In the genomic region with DNA sequence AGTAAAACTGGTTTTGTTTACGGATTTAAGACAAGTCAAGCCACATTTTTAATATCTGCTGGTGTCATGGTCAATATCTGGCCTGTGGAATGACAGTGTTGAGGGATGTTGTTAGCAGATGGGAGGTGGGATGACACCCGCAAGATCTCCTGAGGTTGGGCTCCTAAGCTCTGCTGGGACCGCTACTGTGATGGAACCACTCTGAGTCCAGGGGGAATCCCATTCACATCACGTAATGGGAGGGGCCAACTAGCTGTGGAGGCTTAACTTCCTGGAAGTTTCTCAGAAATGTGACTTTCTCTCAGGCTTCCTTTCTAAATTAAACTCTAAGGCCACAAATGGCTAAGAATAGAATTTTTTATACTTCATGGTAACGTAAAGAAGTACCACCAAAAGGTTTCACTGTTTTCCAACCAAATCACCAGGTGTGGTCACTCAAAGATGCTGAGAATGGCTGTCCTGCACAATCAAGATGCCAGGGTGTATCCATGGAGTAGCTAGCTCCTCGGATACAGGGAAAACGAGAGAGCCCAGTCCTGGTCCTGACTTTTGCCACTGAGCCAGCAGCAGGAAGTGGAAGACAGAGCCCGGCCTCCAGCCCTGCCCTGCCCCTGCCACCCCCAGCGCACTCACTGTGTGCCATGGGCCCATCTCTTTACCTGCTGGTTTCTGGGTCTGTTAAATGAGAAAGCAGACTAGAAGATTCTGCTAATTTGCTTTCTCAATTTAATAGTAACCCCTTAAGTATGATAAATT, we compare ENCODE assay signal across 1 cellular context.
TF ChIP-seq lines count a peak whose summit lies in the region.

No MANE protein-coding gene starts in this region.

TF ChIP-seq in GM23338, 12 proteins besides CTCF, POLR2A, EP300 and RAD21 (continued from another document):
- TF ChIP-seq, protein P1, sequence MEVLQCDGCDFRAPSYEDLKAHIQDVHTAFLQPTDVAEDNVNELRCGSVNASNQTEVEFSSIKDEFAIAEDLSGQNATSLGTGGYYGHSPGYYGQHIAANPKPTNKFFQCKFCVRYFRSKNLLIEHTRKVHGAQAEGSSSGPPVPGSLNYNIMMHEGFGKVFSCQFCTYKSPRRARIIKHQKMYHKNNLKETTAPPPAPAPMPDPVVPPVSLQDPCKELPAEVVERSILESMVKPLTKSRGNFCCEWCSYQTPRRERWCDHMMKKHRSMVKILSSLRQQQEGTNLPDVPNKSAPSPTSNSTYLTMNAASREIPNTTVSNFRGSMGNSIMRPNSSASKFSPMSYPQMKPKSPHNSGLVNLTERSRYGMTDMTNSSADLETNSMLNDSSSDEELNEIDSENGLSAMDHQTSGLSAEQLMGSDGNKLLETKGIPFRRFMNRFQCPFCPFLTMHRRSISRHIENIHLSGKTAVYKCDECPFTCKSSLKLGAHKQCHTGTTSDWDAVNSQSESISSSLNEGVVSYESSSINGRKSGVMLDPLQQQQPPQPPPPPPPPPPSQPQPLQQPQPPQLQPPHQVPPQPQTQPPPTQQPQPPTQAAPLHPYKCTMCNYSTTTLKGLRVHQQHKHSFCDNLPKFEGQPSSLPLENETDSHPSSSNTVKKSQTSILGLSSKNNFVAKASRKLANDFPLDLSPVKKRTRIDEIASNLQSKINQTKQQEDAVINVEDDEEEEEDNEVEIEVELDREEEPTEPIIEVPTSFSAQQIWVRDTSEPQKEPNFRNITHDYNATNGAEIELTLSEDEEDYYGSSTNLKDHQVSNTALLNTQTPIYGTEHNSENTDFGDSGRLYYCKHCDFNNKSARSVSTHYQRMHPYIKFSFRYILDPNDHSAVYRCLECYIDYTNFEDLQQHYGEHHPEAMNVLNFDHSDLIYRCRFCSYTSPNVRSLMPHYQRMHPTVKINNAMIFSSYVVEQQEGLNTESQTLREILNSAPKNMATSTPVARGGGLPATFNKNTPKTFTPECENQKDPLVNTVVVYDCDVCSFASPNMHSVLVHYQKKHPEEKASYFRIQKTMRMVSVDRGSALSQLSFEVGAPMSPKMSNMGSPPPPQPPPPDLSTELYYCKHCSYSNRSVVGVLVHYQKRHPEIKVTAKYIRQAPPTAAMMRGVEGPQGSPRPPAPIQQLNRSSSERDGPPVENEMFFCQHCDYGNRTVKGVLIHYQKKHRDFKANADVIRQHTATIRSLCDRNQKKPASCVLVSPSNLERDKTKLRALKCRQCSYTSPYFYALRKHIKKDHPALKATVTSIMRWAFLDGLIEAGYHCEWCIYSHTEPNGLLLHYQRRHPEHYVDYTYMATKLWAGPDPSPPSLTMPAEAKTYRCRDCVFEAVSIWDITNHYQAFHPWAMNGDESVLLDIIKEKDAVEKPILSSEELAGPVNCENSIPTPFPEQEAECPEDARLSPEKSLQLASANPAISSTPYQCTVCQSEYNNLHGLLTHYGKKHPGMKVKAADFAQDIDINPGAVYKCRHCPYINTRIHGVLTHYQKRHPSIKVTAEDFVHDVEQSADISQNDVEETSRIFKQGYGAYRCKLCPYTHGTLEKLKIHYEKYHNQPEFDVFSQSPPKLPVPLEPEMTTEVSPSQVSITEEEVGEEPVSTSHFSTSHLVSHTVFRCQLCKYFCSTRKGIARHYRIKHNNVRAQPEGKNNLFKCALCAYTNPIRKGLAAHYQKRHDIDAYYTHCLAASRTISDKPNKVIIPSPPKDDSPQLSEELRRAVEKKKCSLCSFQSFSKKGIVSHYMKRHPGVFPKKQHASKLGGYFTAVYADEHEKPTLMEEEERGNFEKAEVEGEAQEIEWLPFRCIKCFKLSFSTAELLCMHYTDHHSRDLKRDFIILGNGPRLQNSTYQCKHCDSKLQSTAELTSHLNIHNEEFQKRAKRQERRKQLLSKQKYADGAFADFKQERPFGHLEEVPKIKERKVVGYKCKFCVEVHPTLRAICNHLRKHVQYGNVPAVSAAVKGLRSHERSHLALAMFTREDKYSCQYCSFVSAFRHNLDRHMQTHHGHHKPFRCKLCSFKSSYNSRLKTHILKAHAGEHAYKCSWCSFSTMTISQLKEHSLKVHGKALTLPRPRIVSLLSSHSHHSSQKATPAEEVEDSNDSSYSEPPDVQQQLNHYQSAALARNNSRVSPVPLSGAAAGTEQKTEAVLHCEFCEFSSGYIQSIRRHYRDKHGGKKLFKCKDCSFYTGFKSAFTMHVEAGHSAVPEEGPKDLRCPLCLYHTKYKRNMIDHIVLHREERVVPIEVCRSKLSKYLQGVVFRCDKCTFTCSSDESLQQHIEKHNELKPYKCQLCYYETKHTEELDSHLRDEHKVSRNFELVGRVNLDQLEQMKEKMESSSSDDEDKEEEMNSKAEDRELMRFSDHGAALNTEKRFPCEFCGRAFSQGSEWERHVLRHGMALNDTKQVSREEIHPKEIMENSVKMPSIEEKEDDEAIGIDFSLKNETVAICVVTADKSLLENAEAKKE (CRISPR knock-in tag; IDR thresholded peaks at IDR 0.05) = no peak
